In the genomic region with DNA sequence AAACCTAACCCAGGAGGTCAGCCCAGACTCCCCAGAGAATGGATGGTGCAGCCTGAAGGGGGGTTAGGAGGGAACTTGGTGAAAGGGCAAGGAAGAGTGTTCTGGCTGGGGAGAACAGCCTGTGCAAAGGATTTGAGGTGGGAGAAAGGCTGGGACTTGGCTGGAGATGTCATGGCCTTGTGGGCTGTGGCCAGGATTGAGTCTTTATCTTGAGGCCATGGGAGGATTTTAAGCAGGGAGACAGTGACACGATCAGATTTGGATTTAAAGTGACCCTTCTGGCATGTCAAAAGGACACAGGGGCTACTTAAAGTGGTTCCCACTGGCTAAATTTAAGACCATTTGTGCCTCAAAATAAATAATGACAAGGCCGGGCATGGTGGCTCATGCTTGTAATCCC, we compare ENCODE assay signal across 25 cellular contexts.
"Had no signal": no experiment of that assay in that cellular context is flagged by ENCODE, and none has a peak within 500 bp of the region (broad histone marks: within the 10 kb centered on the region; RNA-seq: fewer than 3 reads in every experiment).

No MANE protein-coding gene starts in this region.

- H3K4me1 ChIP-seq: right atrium auricular region, suprapubic skin, tibial artery had no signal

- ATAC-seq: activated naive CD8-positive, alpha-beta T cell treated with anti-CD3 and anti-CD28 coated beads, Interleukin-2, amount 50 U/mL, for 24 hours; activated T-cell treated with anti-CD3 and anti-CD28 coated beads, Interleukin-2, amount 50 U/mL, for 72 hours; esophagus mucosa; left colon; naive thymus-derived CD8-positive, alpha-beta T cell; T-helper 17 cell had no signal

- H3K27ac ChIP-seq: right atrium auricular region, SK-N-MC, suprapubic skin, tibial artery had no signal

- H3K36me3 ChIP-seq: right atrium auricular region, tibial artery had no signal

- H3K27me3 Mint-ChIP-seq: activated naive CD8-positive, alpha-beta T cell treated with anti-CD3 and anti-CD28 coated beads, Interleukin-2, amount 50 U/mL, for 24 hours; naive thymus-derived CD8-positive, alpha-beta T cell; T-helper 17 cell had no signal

- H3K9me3 ChIP-seq: right atrium auricular region, suprapubic skin, tibial artery had no signal

- H3K4me2 ChIP-seq: smooth muscle cell had no signal

- H3K4me3 Mint-ChIP-seq: activated naive CD8-positive, alpha-beta T cell treated with anti-CD3 and anti-CD28 coated beads, Interleukin-2, amount 50 U/mL, for 24 hours; activated T-cell treated with anti-CD3 and anti-CD28 coated beads, Interleukin-2, amount 50 U/mL, for 72 hours; endodermal cell; immature natural killer cell; naive thymus-derived CD8-positive, alpha-beta T cell; T-helper 17 cell had no signal

- H3K4me1 Mint-ChIP-seq: endodermal cell had no signal

- H3K4me3 ChIP-seq: right atrium auricular region, SK-N-MC, smooth muscle cell, suprapubic skin, tibial artery had no signal

- H3K27ac Mint-ChIP-seq: activated naive CD8-positive, alpha-beta T cell treated with anti-CD3 and anti-CD28 coated beads, Interleukin-2, amount 50 U/mL, for 24 hours; activated T-cell treated with anti-CD3 and anti-CD28 coated beads, Interleukin-2, amount 50 U/mL, for 72 hours; endodermal cell; T-helper 17 cell had no signal

- H3K9me3 Mint-ChIP-seq: activated naive CD8-positive, alpha-beta T cell treated with anti-CD3 and anti-CD28 coated beads, Interleukin-2, amount 50 U/mL, for 24 hours; activated T-cell treated with anti-CD3 and anti-CD28 coated beads, Interleukin-2, amount 50 U/mL, for 72 hours; endodermal cell; immature natural killer cell; naive thymus-derived CD8-positive, alpha-beta T cell had no signal

- DNase-seq: activated CD4-positive, alpha-beta T cell treated with anti-CD3 and anti-CD28 coated beads for 1 hour; activated gamma-delta T cell; activated naive CD4-positive, alpha-beta T cell treated with anti-CD3 and anti-CD28 coated beads, Interleukin-2, amount 50 U/mL, for 16 hours; activated naive CD8-positive, alpha-beta T cell treated with anti-CD3 and anti-CD28 coated beads, Interleukin-2, amount 50 U/mL, for 24 hours; activated T-cell treated with anti-CD3 and anti-CD28 coated beads, Interleukin-2, amount 50 U/mL, for 72 hours; amygdala; central memory CD4-positive, alpha-beta T cell; endodermal cell; foreskin fibroblast; head of caudate nucleus; hypothalamus; immature natural killer cell; kidney; left colon; naive thymus-derived CD8-positive, alpha-beta T cell; stimulated activated CD4-positive, alpha-beta T cell treated with anti-CD3 and anti-CD28 coated beads, Interleukin-1b, Interleukin-23, amount 100 ng/mL, for 48 hours; stimulated activated naive CD4-positive, alpha-beta T cell; SW 1271; T-helper 17 cell; tibial artery had no signal

- H3K27me3 ChIP-seq: right atrium auricular region, suprapubic skin had no signal
